In the genomic region with DNA sequence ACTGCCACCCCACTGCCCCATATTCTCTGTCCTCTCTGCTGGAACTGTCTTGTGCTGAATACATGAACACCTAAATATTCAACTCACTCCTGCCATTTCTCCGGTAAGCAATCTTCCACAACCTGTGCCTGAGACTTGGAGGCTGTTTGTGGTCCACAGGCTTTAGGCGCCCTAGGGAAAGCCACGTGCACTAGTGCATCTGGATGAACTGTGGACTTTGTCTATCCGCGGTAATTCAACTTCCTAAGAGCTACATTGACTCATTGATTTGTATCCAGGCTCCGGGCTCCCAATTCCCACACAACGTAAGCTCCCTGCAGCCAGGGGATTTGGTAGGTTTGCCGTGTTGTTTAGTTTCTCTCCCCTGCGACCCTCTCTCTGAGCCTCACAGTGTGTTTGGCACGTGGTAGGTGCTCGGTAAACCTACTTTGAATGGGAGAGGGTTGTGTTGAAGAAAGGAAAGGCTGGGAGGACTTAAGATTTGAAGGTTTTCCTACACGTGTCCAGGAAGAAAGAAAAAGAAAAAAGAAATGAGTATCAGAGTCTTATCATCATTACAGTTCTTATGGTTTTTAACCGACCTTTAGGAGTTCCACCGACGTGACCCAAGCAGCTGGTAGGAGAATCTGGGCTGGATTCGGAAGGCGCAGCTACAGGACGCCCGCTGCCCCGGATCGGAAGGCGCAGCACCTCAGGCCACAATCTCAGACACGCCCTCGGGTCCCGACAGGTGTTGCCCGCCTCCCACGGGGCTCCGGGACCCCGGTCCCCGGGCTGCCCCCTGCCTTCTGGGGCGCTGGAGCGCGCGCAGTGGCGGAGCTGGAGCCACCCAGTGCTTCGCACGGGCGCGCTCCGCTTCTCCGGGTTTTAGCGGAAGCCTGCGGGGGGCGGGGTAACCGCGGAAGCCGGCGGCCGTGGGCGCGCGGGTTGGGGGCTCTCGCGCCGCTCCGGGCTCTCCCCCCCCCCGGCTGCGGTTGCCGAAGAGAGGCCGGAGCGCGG, we compare ENCODE assay signal across 10 cellular contexts.
A peak's percentile ranks its signal among the peaks of the same experiment; 100 is the strongest.
DNase-seq lines count a peak whose midpoint lies in the region; ATAC-seq and TF ChIP-seq lines count a peak whose summit lies in the region.
"Had no signal": no experiment of that assay in that cellular context is flagged by ENCODE, and none has a peak within 500 bp of the region (broad histone marks: within the 10 kb centered on the region; RNA-seq: fewer than 3 reads in every experiment).

No MANE protein-coding gene starts in this region.

- H3K4me1 Mint-ChIP-seq in chondrocyte (ENCODE audit: low read depth): peaks cover 9% of the 10 kb centered on the region
- peaks cover 15% of the 10 kb centered on the region for H3K4me1 Mint-ChIP-seq in nephron progenitor cell

- H3K36me3 Mint-ChIP-seq in chondrocyte (ENCODE audit: low read depth): peaks cover 2% of the 10 kb centered on the region
- H3K36me3 Mint-ChIP-seq in nephron progenitor cell (ENCODE audit: low read depth): no peaks in the 10 kb centered on the region

- no peak overlapping the region for H3K4me3 ChIP-seq in brain microvascular endothelial cell (ENCODE audit: low read depth, low read length)

- peak; percentile 95 for DNase-seq in DMS 273 (lab: John Stamatoyannopoulos, UW; ENCODE audit: unreplicated experiment)
- DNase-seq in NCI-H1436 (lab: John Stamatoyannopoulos, UW): peak; percentile 70
- DNase-seq in chondrocyte (ENCODE audit: low spot score): peak; percentile 67
- DNase-seq in nephron progenitor cell: peak; percentile 83
- DNase-seq in brain microvascular endothelial cell: no peak
- DNase-seq in NOMO-1 treated with dmso at 0.1 percent for 144 hours (lab: John Stamatoyannopoulos, UW; ENCODE audit: unreplicated experiment): no peak
- DNase-seq in SIG-M5 (lab: John Stamatoyannopoulos, UW): no peak
- DNase-seq: stimulated activated CD4-positive, alpha-beta T cell treated with anti-CD3 and anti-CD28 coated beads, Interleukin-4, amount 100 ng/mL, for 4 hours had no signal

- peaks cover 10% of the 10 kb centered on the region for H3K27me3 ChIP-seq in brain microvascular endothelial cell (replicated peaks)

- H3K27ac Mint-ChIP-seq in chondrocyte (ENCODE audit: unreplicated experiment) (no peak overlapping the region), nephron progenitor cell (no peak overlapping the region)

- TF ChIP-seq CTCF in chondrocyte (IDR thresholded peaks at IDR 0.05) (no peak), nephron progenitor cell (IDR thresholded peaks at IDR 0.05) (no peak), brain microvascular endothelial cell (IDR thresholded peaks at IDR 0.05; ENCODE audit: low read depth, low read length, missing control alignments) (no peak)

- in situ Hi-C loops in brain microvascular endothelial cell (cut with HindIII; ENCODE audit: low pct_ligation_motif_present, low sequenced_read_pairs): no loop called here

- H3K9me3 Mint-ChIP-seq in chondrocyte (ENCODE audit: low read depth) (no peaks in the 10 kb centered on the region), nephron progenitor cell (peaks cover 3% of the 10 kb centered on the region)

- H3K4me3 Mint-ChIP-seq in chondrocyte (ENCODE audit: unreplicated experiment) (peak overlapping the region; percentile 40), nephron progenitor cell (peak overlapping the region; percentile 90)

- ATAC-seq in GM19397 (IDR thresholded peaks at IDR 0.05; ENCODE audit: unreplicated experiment): no peak

- no peaks in the 10 kb centered on the region for H3K36me3 ChIP-seq in brain microvascular endothelial cell (replicated peaks)

- H3K27me3 Mint-ChIP-seq in chondrocyte (ENCODE audit: low read depth): peaks cover 47% of the 10 kb centered on the region
- peaks cover 51% of the 10 kb centered on the region for H3K27me3 Mint-ChIP-seq in nephron progenitor cell (ENCODE audit: low read depth, poor library complexity)

- H3K27ac ChIP-seq in brain microvascular endothelial cell: no peak overlapping the region
- H3K27ac ChIP-seq: epithelial cell of prostate had no signal

Comparison
In these comparisons a context has a peak if more than half of its experiments do, and no peak if none do; other contexts are left out.
1. DNase-seq: peak in DMS 273 (single experiment), NCI-H1436 (single experiment), chondrocyte (single experiment) and nephron progenitor cell (single experiment); none in brain microvascular endothelial cell (single experiment), NOMO-1 treated with dmso at 0.1 percent for 144 hours (single experiment) and SIG-M5 (single experiment).